ENCODE assay signal across 16 cellular contexts in genomic region chr14:61539631-61540030, GRCh38.
"Had no signal": no experiment of that assay in that cellular context is flagged by ENCODE, and none has a peak within 500 bp of the region (broad histone marks: within the 10 kb centered on the region; RNA-seq: fewer than 3 reads in every experiment).

No MANE protein-coding gene starts in this region.

- H3K27ac Mint-ChIP-seq: activated naive CD8-positive, alpha-beta T cell treated with anti-CD3 and anti-CD28 coated beads, Interleukin-2, amount 10 ng/mL, durations not matched to agents 7 days and 5 days; activated T-helper 2 cell treated with anti-CD3 and anti-CD28 coated beads, Interferon-gamma antibody, Interleukin-2, Interleukin-4, amounts not matched to agents 10 μg/mL and 5 μg/mL and 100 μg/mL, durations not matched to agents 14 hours and 24 hours and 36 hours had no signal

- H3K9me3 Mint-ChIP-seq: activated CD4-positive, alpha-beta memory T cell treated with anti-CD3 and anti-CD28 coated beads for 36 hours; activated naive CD8-positive, alpha-beta T cell treated with anti-CD3 and anti-CD28 coated beads, Interleukin-2, amount 10 ng/mL, durations not matched to agents 7 days and 5 days; activated T-helper 2 cell treated with anti-CD3 and anti-CD28 coated beads, Interferon-gamma antibody, Interleukin-2, Interleukin-4, amounts not matched to agents 10 μg/mL and 5 μg/mL and 100 μg/mL, durations not matched to agents 14 hours and 24 hours and 36 hours had no signal

- ATAC-seq: foreskin keratinocyte; stimulated activated naive CD8-positive, alpha-beta T cell treated with anti-CD3 and anti-CD28 coated beads, Interleukin-15, Interleukin-2, amounts not matched to agents 100 U/mL and 50 U/mL, for 24 hours had no signal

- H3K27me3 Mint-ChIP-seq: activated CD4-positive, alpha-beta memory T cell treated with anti-CD3 and anti-CD28 coated beads for 36 hours; activated naive CD8-positive, alpha-beta T cell treated with anti-CD3 and anti-CD28 coated beads, Interleukin-2, amount 10 ng/mL, durations not matched to agents 7 days and 5 days had no signal

- H3K4me3 Mint-ChIP-seq: activated CD4-positive, alpha-beta memory T cell treated with anti-CD3 and anti-CD28 coated beads for 36 hours; activated naive CD8-positive, alpha-beta T cell treated with anti-CD3 and anti-CD28 coated beads, Interleukin-2, amount 10 ng/mL, durations not matched to agents 7 days and 5 days had no signal

- H3K27me3 ChIP-seq: breast epithelium, foreskin keratinocyte, heart left ventricle, pancreas, uterus had no signal

- H3K27ac ChIP-seq: breast epithelium, foreskin keratinocyte, thoracic aorta, uterus had no signal

- DNase-seq: activated CD4-positive, alpha-beta memory T cell treated with anti-CD3 and anti-CD28 coated beads for 36 hours; activated CD4-positive, CD25-positive, alpha-beta regulatory T cell treated with anti-CD3 and anti-CD28 coated beads, Interleukin-2, amount 50 U/mL, for 72 hours; activated CD8-positive, alpha-beta memory T cell treated with anti-CD3 and anti-CD28 coated beads, Interleukin-2, amount 50 U/mL, for 4 hours; activated naive CD8-positive, alpha-beta T cell treated with anti-CD3 and anti-CD28 coated beads, Interleukin-2, amount 10 ng/mL, durations not matched to agents 7 days and 5 days; aorta; foreskin keratinocyte; heart left ventricle; left ventricle myocardium superior; mesenchymal stem cell; pancreas; stimulated activated CD4-positive, alpha-beta T cell treated with anti-CD3 and anti-CD28 coated beads, Interleukin-12 subunit alpha, Interleukin-12 subunit beta, amount 100 ng/mL, for 4 hours; stimulated activated naive CD8-positive, alpha-beta T cell treated with anti-CD3 and anti-CD28 coated beads, Interleukin-15, Interleukin-2, amounts not matched to agents 100 U/mL and 50 U/mL, for 24 hours; uterus had no signal

- H3K9me3 ChIP-seq: breast epithelium, heart left ventricle, pancreas, thoracic aorta, uterus had no signal

- H3K36me3 ChIP-seq: breast epithelium, pancreas, thoracic aorta, uterus had no signal

- H3K4me3 ChIP-seq: breast epithelium, heart left ventricle, pancreas, thoracic aorta, uterus had no signal
